ENCODE assay signal across 17 cellular contexts in genomic region chr9:77883133-77883532, GRCh38.
DNase-seq lines count a peak whose midpoint lies in the region; ATAC-seq and TF ChIP-seq lines count a peak whose summit lies in the region.
"Had no signal": no experiment of that assay in that cellular context is flagged by ENCODE, and none has a peak within 500 bp of the region (broad histone marks: within the 10 kb centered on the region; RNA-seq: fewer than 3 reads in every experiment).

No MANE protein-coding gene starts in this region.

- peaks cover 45% of the 10 kb centered on the region for H3K4me1 ChIP-seq in mammary epithelial cell (ENCODE audit: insufficient read depth, low read length)
- peaks cover 71 to 76% of the 10 kb centered on the region in 2 donors for H3K4me1 ChIP-seq in thyroid gland

- no peak overlapping the region for H3K4me2 ChIP-seq in mammary epithelial cell (ENCODE audit: insufficient read depth, low read depth, low read length)

- in situ Hi-C loops in mammary epithelial cell (cut with MboI; ENCODE audit: low sequenced_read_pairs in 2 of 2) = no loop called here

- H3K27me3 Mint-ChIP-seq in activated T-cell treated with anti-CD3 and anti-CD28 coated beads, Interleukin-2, amount 50 U/mL, for 72 hours (ENCODE audit: low read depth) = no peaks in the 10 kb centered on the region
- no peaks in the 10 kb centered on the region for H3K27me3 Mint-ChIP-seq in activated T-helper 1 cell treated with anti-CD3 and anti-CD28 coated beads, Interleukin-12 subunit alpha, Interleukin-12 subunit beta, Interleukin-2, Interleukin-4 antibody, amounts not matched to agents 30 ng/mL and 10 ng/mL and 1 ng/mL, durations not matched to agents 14 hours and 24 hours and 36 hours (ENCODE audit: insufficient read depth)
- H3K27me3 Mint-ChIP-seq: CD4-positive, alpha-beta memory T cell had no signal

- H3K36me3 ChIP-seq in mammary epithelial cell (ENCODE audit: insufficient read depth, low read length) (no peaks in the 10 kb centered on the region), thyroid gland (no peaks in the 10 kb centered on the region)

- BruUV-seq in mammary epithelial cell (replicated peaks; lab: Mats Ljungman, UMichigan) = no TSS peak

- H3K4me3 Mint-ChIP-seq in activated T-cell treated with anti-CD3 and anti-CD28 coated beads, Interleukin-2, amount 50 U/mL, for 72 hours = peak overlapping the region in 1 of 2 donors; percentile 14
- no peak overlapping the region for H3K4me3 Mint-ChIP-seq in activated T-helper 1 cell treated with anti-CD3 and anti-CD28 coated beads, Interleukin-12 subunit alpha, Interleukin-12 subunit beta, Interleukin-2, Interleukin-4 antibody, amounts not matched to agents 30 ng/mL and 10 ng/mL and 1 ng/mL, durations not matched to agents 14 hours and 24 hours and 36 hours
- H3K4me3 Mint-ChIP-seq: B cell; CD4-positive, alpha-beta memory T cell had no signal

- H2AFZ ChIP-seq in mammary epithelial cell (ENCODE audit: low read depth, low read length) = no peak overlapping the region
- H2AFZ ChIP-seq: GM23248 had no signal

- H3K27ac ChIP-seq in mammary epithelial cell (ENCODE audit: insufficient read depth, low read depth, low read length) (peak overlapping the region; percentile 54), thyroid gland (peak overlapping the region; percentile 37 to 88 (median 78))
- H3K27ac ChIP-seq: GM23248 had no signal

- H3K9ac ChIP-seq in mammary epithelial cell (ENCODE audit: insufficient read depth, low read length) = no peak overlapping the region
- H3K9ac ChIP-seq: GM23248 had no signal

- H3K9me3 ChIP-seq in mammary epithelial cell (replicated peaks; ENCODE audit: insufficient read depth, low read length) (no peaks in the 10 kb centered on the region), thyroid gland (no peaks in the 10 kb centered on the region)

- peaks cover 44% of the 10 kb centered on the region for H3K79me2 ChIP-seq in mammary epithelial cell (ENCODE audit: insufficient read depth, low read length)

- no peak overlapping the region for H3K27ac Mint-ChIP-seq in activated T-cell treated with anti-CD3 and anti-CD28 coated beads, Interleukin-2, amount 50 U/mL, for 72 hours
- peak overlapping the region; percentile 55 for H3K27ac Mint-ChIP-seq in activated T-helper 1 cell treated with anti-CD3 and anti-CD28 coated beads, Interleukin-12 subunit alpha, Interleukin-12 subunit beta, Interleukin-2, Interleukin-4 antibody, amounts not matched to agents 30 ng/mL and 10 ng/mL and 1 ng/mL, durations not matched to agents 14 hours and 24 hours and 36 hours
- H3K27ac Mint-ChIP-seq: B cell had no signal

- no peak for TF ChIP-seq POLR2A in thyroid gland (IDR thresholded peaks at IDR 0.05)

- TF ChIP-seq CTCF in mammary epithelial cell (conservative IDR thresholded peaks at IDR 0.05 in 1 of 2, IDR thresholded peaks at IDR 0.05 in 1 of 2; ENCODE audit: extremely low read depth in 1 of 2, insufficient read depth in 1 of 2, low read depth in 1 of 2, low read length in 2 of 2) (no peak), thyroid gland (IDR thresholded peaks at IDR 0.05) (no peak)

- H3K4me1 Mint-ChIP-seq in activated T-cell treated with anti-CD3 and anti-CD28 coated beads, Interleukin-2, amount 50 U/mL, for 72 hours (ENCODE audit: low read depth) = peaks cover 36% of the 10 kb centered on the region
- H3K4me1 Mint-ChIP-seq in activated T-helper 1 cell treated with anti-CD3 and anti-CD28 coated beads, Interleukin-12 subunit alpha, Interleukin-12 subunit beta, Interleukin-2, Interleukin-4 antibody, amounts not matched to agents 30 ng/mL and 10 ng/mL and 1 ng/mL, durations not matched to agents 14 hours and 24 hours and 36 hours (ENCODE audit: low read depth) = peaks cover 36% of the 10 kb centered on the region
- H3K4me1 Mint-ChIP-seq: B cell had no signal

- H4K20me1 ChIP-seq in mammary epithelial cell (ENCODE audit: insufficient read depth, low read length) = no peaks in the 10 kb centered on the region

- H3K36me3 Mint-ChIP-seq in activated T-cell treated with anti-CD3 and anti-CD28 coated beads, Interleukin-2, amount 50 U/mL, for 72 hours (ENCODE audit: insufficient read depth in 2 of 2) = no peaks in the 10 kb centered on the region
- no peaks in the 10 kb centered on the region for H3K36me3 Mint-ChIP-seq in activated T-helper 1 cell treated with anti-CD3 and anti-CD28 coated beads, Interleukin-12 subunit alpha, Interleukin-12 subunit beta, Interleukin-2, Interleukin-4 antibody, amounts not matched to agents 30 ng/mL and 10 ng/mL and 1 ng/mL, durations not matched to agents 14 hours and 24 hours and 36 hours (ENCODE audit: low read depth)

- ATAC-seq in activated T-cell treated with anti-CD3 and anti-CD28 coated beads, Interleukin-2, amount 50 U/mL, for 72 hours (replicated peaks in 1 of 2) = peak; percentile 92 to 97
- ATAC-seq: Right ventricle myocardium inferior had no signal

- peak in 1 of 2 donors; percentile 6 for DNase-seq in activated T-cell treated with anti-CD3 and anti-CD28 coated beads, Interleukin-2, amount 50 U/mL, for 72 hours
- DNase-seq in activated T-cell treated with anti-CD3 and anti-CD28 coated beads for 4 hours (no peak), mammary epithelial cell (no peak), thyroid gland (no peak), amygdala (lab: John Stamatoyannopoulos, UW) (no peak)
- DNase-seq in activated T-helper 1 cell treated with anti-CD3 and anti-CD28 coated beads, Interleukin-12 subunit alpha, Interleukin-12 subunit beta, Interleukin-2, Interleukin-4 antibody, amounts not matched to agents 30 ng/mL and 10 ng/mL and 1 ng/mL, durations not matched to agents 14 hours and 24 hours and 36 hours (ENCODE audit: low spot score) = no peak
- no peak for DNase-seq in stimulated activated CD4-positive, alpha-beta T cell treated with anti-CD3 and anti-CD28 coated beads, Interleukin-12 subunit alpha, Interleukin-12 subunit beta, amount 100 ng/mL, for 4 hours
- DNase-seq: CD4-positive, alpha-beta memory T cell; DMS79 treated with DMSO at 0.1 percent for 48 hours; GM23248; NCI-H1048; NCI-H146; NCI-H2081 treated with DMSO at 0.1 percent for 48 hours; NCI-H345; NCI-H748 treated with DMSO at 0.1 percent for 48 hours had no signal

- CTCF ChIA-PET in mammary epithelial cell (lab: Charles Lee; ENCODE audit: low non-redundant PET) = no interaction called here

- no peaks in the 10 kb centered on the region for H3K9me3 Mint-ChIP-seq in activated T-cell treated with anti-CD3 and anti-CD28 coated beads, Interleukin-2, amount 50 U/mL, for 72 hours
- no peaks in the 10 kb centered on the region for H3K9me3 Mint-ChIP-seq in activated T-helper 1 cell treated with anti-CD3 and anti-CD28 coated beads, Interleukin-12 subunit alpha, Interleukin-12 subunit beta, Interleukin-2, Interleukin-4 antibody, amounts not matched to agents 30 ng/mL and 10 ng/mL and 1 ng/mL, durations not matched to agents 14 hours and 24 hours and 36 hours
- H3K9me3 Mint-ChIP-seq: CD4-positive, alpha-beta memory T cell had no signal

- dilution Hi-C loops in mammary epithelial cell (cut with HindIII; ENCODE audit: low sequenced_read_pairs) = loop anchor here (5.0 kb wide), 1 partner anchor 46 kb away; no protein-coding TSS in a partner anchor

- H3K27me3 ChIP-seq in mammary epithelial cell (ENCODE audit: insufficient read depth, low read length) (no peaks in the 10 kb centered on the region), thyroid gland (no peaks in the 10 kb centered on the region)

- intact Hi-C loops in activated T-helper 1 cell treated with anti-CD3 and anti-CD28 coated beads, Interleukin-12 subunit alpha, Interleukin-12 subunit beta, Interleukin-2, Interleukin-4 antibody, amounts not matched to agents 30 ng/mL and 10 ng/mL and 1 ng/mL, durations not matched to agents 14 hours and 24 hours and 36 hours (cut with micrococcal nuclease) = loop anchor here (5.0 kb wide), 1 partner anchor 34 kb away; no protein-coding TSS in a partner anchor
- intact Hi-C loops in mammary epithelial cell (cut with micrococcal nuclease) (loop anchor here (10.0 kb wide), 1 partner anchor 152 kb away; the partner anchor contains the start of gene GNAQ), thyroid gland (cut with DNase I) (no loop called here)

- H3K4me3 ChIP-seq in mammary epithelial cell (replicated peaks in 1 of 3; ENCODE audit: insufficient read depth in 1 of 3, low read depth in 2 of 3, low read length in 3 of 3) = no peak overlapping the region
- H3K4me3 ChIP-seq in thyroid gland (replicated peaks in 1 of 3) = no peak overlapping the region
- H3K4me3 ChIP-seq: GM23248 had no signal
